Comparison of ENCODE assay signal across 13 cellular contexts in genomic region chr14:100342195-100342594, GRCh38. TPM values are rescaled to one million over a fixed set of nuclear protein-coding genes. Genes with fewer than 3 reads are reported as not detected.
DNase-seq lines count a peak whose midpoint lies in the region; ATAC-seq, FAIRE-seq and TF ChIP-seq lines count a peak whose summit lies in the region.
"Had no signal": no experiment of that assay in that cellular context is flagged by ENCODE, and none has a peak within 500 bp of the region (broad histone marks: within the 10 kb centered on the region; RNA-seq: fewer than 3 reads in every experiment).

No MANE protein-coding gene starts in this region.

- H3K4me3 ChIP-seq in A549 = no peak overlapping the region
- no peak overlapping the region for H3K4me3 ChIP-seq in IMR-90 (ENCODE audit: insufficient read depth, low read depth, low read length)
- H3K4me3 ChIP-seq in coronary artery = no peak overlapping the region
- peak overlapping the region in 1 of 2 experiments; percentile 36 for H3K4me3 ChIP-seq in neutrophil (ENCODE audit: low read depth in 1 of 2, low read length in 1 of 2)
- no peak overlapping the region for H3K4me3 ChIP-seq in body of pancreas

- H3K9me1 ChIP-seq in IMR-90 (ENCODE audit: insufficient read depth, low read length) = peaks cover 30% of the 10 kb centered on the region

- H2AK9ac ChIP-seq in IMR-90 (replicated peaks; ENCODE audit: low read depth, low read length, poor library complexity) = peak overlapping the region; percentile 73

- no peak overlapping the region; the same call in 2 of the 3 replicates for H2BK15ac ChIP-seq in IMR-90 (ENCODE audit: low read depth, low read length)

- H2AFZ ChIP-seq in IMR-90 (replicated peaks; ENCODE audit: low read length, poor library complexity) = no peak overlapping the region

- no peak for ATAC-seq in A549
- no peak for ATAC-seq in IMR-90 (ENCODE audit: low read depth)
- no peak for ATAC-seq in body of pancreas
- no peak for ATAC-seq in CD4-positive, alpha-beta T cell (ENCODE audit: poor library complexity)
- ATAC-seq: naive thymus-derived CD8-positive, alpha-beta T cell had no signal

- H3K4me1 Mint-ChIP-seq in CD4-positive, alpha-beta T cell (ENCODE audit: low read depth) = no peaks in the 10 kb centered on the region

- H2BK5ac ChIP-seq in IMR-90 (ENCODE audit: low read depth, low read length, poor library complexity, severe bottlenecking) = peak overlapping the region; percentile 98

- 95% methylated on average over 11 of the region's 11 CpGs for WGBS in A549 (ENCODE audit: missing lambda C conversion rate)
- 100% methylated on average over 3 of the region's 11 CpGs; no CpG with 5 or more reads in 1 of the 2 experiments for WGBS in IMR-90 (ENCODE audit: extremely low coverage in 2 of 2, insufficient read length in 1 of 2), 2 experiments
- 91 to 97% methylated on average over 11 of the region's 11 CpGs for WGBS in body of pancreas, 2 donors

- H3K56ac ChIP-seq in IMR-90 (ENCODE audit: extremely low read depth, insufficient read depth, low read length) = no peak overlapping the region

- H3K4me1 ChIP-seq in A549 (peaks cover 16% of the 10 kb centered on the region), IMR-90 (ENCODE audit: control insufficient read depth, insufficient read depth, low read length) (peaks cover 12% of the 10 kb centered on the region), neutrophil (ENCODE audit: control insufficient read depth in 1 of 2, insufficient read depth in 1 of 2, low read depth in 1 of 2, low read length in 1 of 2) (peaks cover 21 to 22% of the 10 kb centered on the region in 2 experiments), body of pancreas (peaks cover 15% of the 10 kb centered on the region)

- no peak for TF ChIP-seq EP300 in A549 (IDR thresholded peaks at IDR 0.05)

- peak overlapping the region; percentile 33; the same call in 1 of the 2 replicates for H2BK120ac ChIP-seq in IMR-90 (ENCODE audit: low read depth, low read length)

- in situ Hi-C loops in IMR-90 (cut with MboI; ENCODE audit: low sequenced_read_pairs) = no loop called here

- peaks cover 61% of the 10 kb centered on the region for H3K36me3 Mint-ChIP-seq in CD4-positive, alpha-beta T cell (ENCODE audit: low read depth)

- H3K27ac ChIP-seq in A549 (peak overlapping the region; percentile 24 to 67; a peak in 4 of 6 replicates), IMR-90 (ENCODE audit: insufficient read depth, low read length) (peak overlapping the region; percentile 96), coronary artery (peak overlapping the region; percentile 47 to 83), neutrophil (peak overlapping the region; percentile 93), body of pancreas (peak overlapping the region in 1 of 4 donors; percentile 83)
- H3K27ac ChIP-seq in CD4-positive, alpha-beta T cell (ENCODE audit: low read depth, low read length) = no peak overlapping the region
- H3K27ac ChIP-seq: C4-2B had no signal

- peak overlapping the region; percentile 56 for H4K5ac ChIP-seq in IMR-90 (ENCODE audit: low read depth, low read length)

- H4K8ac ChIP-seq in IMR-90 (ENCODE audit: low read depth in 2 of 2, low read length in 2 of 2) = peak overlapping the region; percentile 34 to 57; a peak in 3 of 4 replicates

- H2BK20ac ChIP-seq in IMR-90 (ENCODE audit: low read depth, low read length) = no peak overlapping the region; the same call in 1 of the 2 replicates

- intact Hi-C loops in IMR-90 (cut with micrococcal nuclease) = loop anchor here (5.0 kb wide), 1 partner anchor 35 kb away; the partner anchor contains the start of gene SLC25A29
- intact Hi-C loops in body of pancreas (cut with DNase I) = no loop called here
- intact Hi-C loops in CD4-positive, alpha-beta T cell (cut with DNase I, micrococcal nuclease) = no loop called here

- dilution Hi-C loops in IMR-90 (cut with HindIII; ENCODE audit: low sequenced_read_pairs, unreplicated experiment) = no loop called here

- peaks cover 60% of the 10 kb centered on the region for H3K36me3 ChIP-seq in IMR-90 (ENCODE audit: control insufficient read depth, insufficient read depth, low read length)
- H3K36me3 ChIP-seq in neutrophil = peaks cover 55% of the 10 kb centered on the region
- H3K36me3 ChIP-seq in body of pancreas (replicated peaks in 1 of 2; ENCODE audit: insufficient read depth in 1 of 2, low read depth in 2 of 2) = peaks cover 0 to 7% of the 10 kb centered on the region in 2 donors

- H4K20me1 ChIP-seq in IMR-90 (ENCODE audit: insufficient read depth, low read length) = peaks cover 6% of the 10 kb centered on the region

- TF ChIP-seq POLR2A in A549 (IDR thresholded peaks at IDR 0.05; ENCODE audit: low read length) = no peak
- TF ChIP-seq POLR2A in IMR-90 (IDR thresholded peaks at IDR 0.05; ENCODE audit: low read depth, low read length) = no peak
- no peak for TF ChIP-seq POLR2A in body of pancreas (IDR thresholded peaks at IDR 0.05)

- H3K9me3 Mint-ChIP-seq in CD4-positive, alpha-beta T cell = no peaks in the 10 kb centered on the region
- H3K9me3 Mint-ChIP-seq: naive thymus-derived CD8-positive, alpha-beta T cell had no signal

- no TSS peak for BruUV-seq in IMR-90 (replicated peaks; lab: Mats Ljungman, UMichigan)

- peak overlapping the region; percentile 78; the same call in 1 of the 2 replicates for H3K14ac ChIP-seq in IMR-90 (replicated peaks; ENCODE audit: low read depth, low read length)

- TF ChIP-seq CTCF in A549 (IDR thresholded peaks at IDR 0.05) = no peak
- no peak for TF ChIP-seq CTCF in IMR-90 (conservative IDR thresholded peaks at IDR 0.05; ENCODE audit: low read depth, low read length)
- no peak for TF ChIP-seq CTCF in coronary artery (IDR thresholded peaks at IDR 0.05)
- TF ChIP-seq CTCF in neutrophil (IDR thresholded peaks at IDR 0.05) = no peak
- TF ChIP-seq CTCF in body of pancreas (IDR thresholded peaks at IDR 0.05) = no peak
- TF ChIP-seq CTCF in CD4-positive, alpha-beta T cell (IDR thresholded peaks at IDR 0.05) = no peak

- no peak overlapping the region for H4K91ac ChIP-seq in IMR-90 (ENCODE audit: insufficient read depth, low read depth, low read length)

- peak overlapping the region; percentile 44; the same call in 1 of the 2 replicates for H3K9ac ChIP-seq in IMR-90 (ENCODE audit: low read depth, low read length)

- no peak overlapping the region for H3K27ac Mint-ChIP-seq in CD4-positive, alpha-beta T cell

- peak overlapping the region; percentile 70 for H3K4ac ChIP-seq in IMR-90 (ENCODE audit: low read depth, low read length)

- no peaks in the 10 kb centered on the region for H3K27me3 ChIP-seq in IMR-90 (ENCODE audit: control insufficient read depth, insufficient read depth, low read length)
- H3K27me3 ChIP-seq in neutrophil = no peaks in the 10 kb centered on the region
- no peaks in the 10 kb centered on the region for H3K27me3 ChIP-seq in body of pancreas
- H3K27me3 ChIP-seq in CD4-positive, alpha-beta T cell (ENCODE audit: control insufficient read depth, insufficient read depth, low read length) = no peaks in the 10 kb centered on the region

- H3K4me3 Mint-ChIP-seq in CD4-positive, alpha-beta T cell = no peak overlapping the region
- H3K4me3 Mint-ChIP-seq: naive thymus-derived CD8-positive, alpha-beta T cell had no signal

- FAIRE-seq in A549 (lab: Jason Lieb, UNC) (no peak), frontal cortex (lab: Jason Lieb, UNC) (no peak)
- FAIRE-seq: H1 had no signal

- DNase-seq in A549 (ENCODE audit: low read depth in 1 of 2, low spot score in 1 of 2) = no peak
- no peak for DNase-seq in IMR-90
- peak; percentile 64 for DNase-seq in coronary artery (ENCODE audit: low spot score)
- no peak for DNase-seq in body of pancreas
- DNase-seq in frontal cortex (ENCODE audit: low spot score in 2 of 2) = no peak
- no peak for DNase-seq in OCI-M1 (lab: John Stamatoyannopoulos, UW)
- no peak for DNase-seq in CD4-positive, alpha-beta T cell
- DNase-seq: naive thymus-derived CD8-positive, alpha-beta T cell; NCI-H2171 had no signal

- CTCF ChIA-PET in A549 (lab: Yijun Ruan, JAX) (interaction anchor here (0.8 kb wide), 1 partner anchor 56 kb away, joined by 3 read pairs; no protein-coding TSS in a partner anchor), IMR-90 (lab: Yijun Ruan, JAX) (interaction anchor here (0.7 kb wide), 1 partner anchor 30 kb away, joined by 3 read pairs; no protein-coding TSS in a partner anchor)
- CTCF ChIA-PET in CD4-positive, alpha-beta T cell (lab: Charles Lee) = no interaction called here

- peaks cover 2 to 13% of the 10 kb centered on the region in 2 experiments; a peak in 3 of 4 replicates for H3K79me1 ChIP-seq in IMR-90 (ENCODE audit: low read depth in 1 of 2, low read length in 2 of 2)

- TF ChIP-seq RAD21 in A549 (conservative IDR thresholded peaks at IDR 0.05 in 1 of 2, IDR thresholded peaks at IDR 0.05 in 1 of 2) (no peak), IMR-90 (IDR thresholded peaks at IDR 0.05; ENCODE audit: low read length) (no peak)

- H3K27me3 Mint-ChIP-seq in CD4-positive, alpha-beta T cell = no peaks in the 10 kb centered on the region
- H3K27me3 Mint-ChIP-seq: naive thymus-derived CD8-positive, alpha-beta T cell had no signal

- H3K4me2 ChIP-seq in A549 = no peak overlapping the region
- no peak overlapping the region for H3K4me2 ChIP-seq in IMR-90 (ENCODE audit: low read depth, low read length)

- peak overlapping the region; percentile 85 for H2AK5ac ChIP-seq in IMR-90 (ENCODE audit: low read depth, low read length)

- POLR2A ChIA-PET in A549 (lab: Yijun Ruan, JAX) (no interaction called here), IMR-90 (lab: Charles Lee; ENCODE audit: unreplicated experiment) (interaction anchor here (0.7 kb wide), 1 partner anchor 29 kb away, joined by 4 read pairs; no protein-coding TSS in a partner anchor)
- POLR2A ChIA-PET in CD4-positive, alpha-beta T cell (lab: Charles Lee) = no interaction called here

- H3K9me3 ChIP-seq in A549 (no peaks in the 10 kb centered on the region), IMR-90 (ENCODE audit: control insufficient read depth, insufficient read depth, low read length) (no peaks in the 10 kb centered on the region), neutrophil (no peaks in the 10 kb centered on the region), body of pancreas (no peaks in the 10 kb centered on the region)
- no peaks in the 10 kb centered on the region for H3K9me3 ChIP-seq in CD4-positive, alpha-beta T cell (ENCODE audit: control insufficient read depth, low read length)

- peak overlapping the region; percentile 17; the same call in 1 of the 2 replicates for H3K23ac ChIP-seq in IMR-90 (ENCODE audit: low read depth, low read length)

- H3K18ac ChIP-seq in IMR-90 (ENCODE audit: low read depth, low read length) = peak overlapping the region; percentile 91

RNA-seq across cellular contexts. Expression of gene SLC25A47, which starts 19.1 kb away (rescaled TPM):
- not detected in 2 replicates for polyA plus RNA-seq in A549 (2011; rRNA removed)
- polyA plus RNA-seq in A549 (2012; cell fraction: cytosol; rRNA removed) = not detected in 2 replicates
- 0.06 TPM in 2 replicates for polyA plus RNA-seq in A549 (2012; cell fraction: nucleus; rRNA removed)
- polyA plus RNA-seq in A549 (2017; fragmentation: RNase III; extraction: RNeasy Plus Mini Kit Qiagen cat#74134 plus additional on column Dnase treatment) = not detected in 3 replicates
- not detected in 2 replicates for polyA minus RNA-seq in A549 (2011; rRNA and poly(A)+ RNA removed)
- total RNA-seq in IMR-90 (2012; rRNA removed) = not detected in 2 replicates
- not detected in 2 replicates for polyA plus RNA-seq in IMR-90 (2012; rRNA removed)
- 0.02 TPM in 1 of 2 replicates, not detected in the other for polyA plus RNA-seq in IMR-90 (2012; cell fraction: cytosol; rRNA removed)
- polyA plus RNA-seq in IMR-90 (2012; cell fraction: nucleus; rRNA removed; ENCODE audit: low replicate concordance) = 0.10 TPM in 1 of 2 replicates, not detected in the other
- total RNA-seq in body of pancreas = not detected
- not detected for total RNA-seq in frontal cortex
- total RNA-seq in CD4-positive, alpha-beta T cell = not detected
- total RNA-seq: H1; naive thymus-derived CD8-positive, alpha-beta T cell; subcutaneous adipose tissue had no signal
- polyA plus RNA-seq: H1; naive thymus-derived CD8-positive, alpha-beta T cell had no signal

RNA-seq across cellular contexts. Expression of gene WDR25, which starts 34.1 kb away (rescaled TPM):
- polyA plus RNA-seq in A549 (2011; rRNA removed) (7.8 and 8.9 TPM in 2 replicates), A549 (2017; fragmentation: RNase III; extraction: RNeasy Plus Mini Kit Qiagen cat#74134 plus additional on column Dnase treatment) (6.2 to 7.0 TPM (median 6.8 TPM) in 3 replicates), IMR-90 (2012; rRNA removed) (16.6 and 16.9 TPM in 2 replicates)
- 8.0 and 9.7 TPM in 2 replicates for polyA plus RNA-seq in A549 (2012; cell fraction: cytosol; rRNA removed)
- 13.9 and 17.7 TPM in 2 replicates for polyA plus RNA-seq in A549 (2012; cell fraction: nucleus; rRNA removed)
- polyA minus RNA-seq in A549 (2011; rRNA and poly(A)+ RNA removed) = 10.3 and 11.0 TPM in 2 replicates
- total RNA-seq in IMR-90 (2012; rRNA removed) (22.5 and 25.8 TPM in 2 replicates), body of pancreas (1 to 10 TPM; 7.9 to 8.0 TPM), frontal cortex (15.5 TPM)
- polyA plus RNA-seq in IMR-90 (2012; cell fraction: cytosol; rRNA removed) = 14.0 and 18.1 TPM in 2 replicates
- polyA plus RNA-seq in IMR-90 (2012; cell fraction: nucleus; rRNA removed; ENCODE audit: low replicate concordance) = 9.9 and 11.9 TPM in 2 replicates
- total RNA-seq in CD4-positive, alpha-beta T cell = 1 to 10 TPM; 2.0 to 2.4 TPM

RNA-seq across cellular contexts. Expression of gene SLC25A29, which starts 36.0 kb away (rescaled TPM):
- polyA plus RNA-seq in A549 (2011; rRNA removed) = 6.3 and 6.6 TPM in 2 replicates
- 10.4 and 15.5 TPM in 2 replicates for polyA plus RNA-seq in A549 (2012; cell fraction: cytosol; rRNA removed)
- polyA plus RNA-seq in A549 (2012; cell fraction: nucleus; rRNA removed) = 47.7 and 76.9 TPM in 2 replicates
- polyA plus RNA-seq in A549 (2017; fragmentation: RNase III; extraction: RNeasy Plus Mini Kit Qiagen cat#74134 plus additional on column Dnase treatment) = 11.2 to 15.4 TPM (median 15.1 TPM) in 3 replicates
- polyA minus RNA-seq in A549 (2011; rRNA and poly(A)+ RNA removed) = 6.0 and 6.2 TPM in 2 replicates
- total RNA-seq in IMR-90 (2012; rRNA removed) = 6.5 and 6.9 TPM in 2 replicates
- 37.7 and 42.6 TPM in 2 replicates for polyA plus RNA-seq in IMR-90 (2012; rRNA removed)
- 17.9 and 46.0 TPM in 2 replicates for polyA plus RNA-seq in IMR-90 (2012; cell fraction: cytosol; rRNA removed)
- 218 and 643 TPM in 2 replicates for polyA plus RNA-seq in IMR-90 (2012; cell fraction: nucleus; rRNA removed; ENCODE audit: low replicate concordance)
- 10 to 100 TPM; 25.2 to 63.9 TPM for total RNA-seq in body of pancreas
- 45.2 TPM for total RNA-seq in frontal cortex
- 1 to 10 TPM; 2.5 TPM for total RNA-seq in CD4-positive, alpha-beta T cell
